26 cellular contexts compared by ENCODE assay signal in genomic region chr10:32865170-32865569, GRCh38.
A peak's percentile ranks its signal among the peaks of the same experiment; 100 is the strongest.
DNase-seq lines count a peak whose midpoint lies in the region; ATAC-seq, FAIRE-seq and TF ChIP-seq lines count a peak whose summit lies in the region.
"Had no signal": no experiment of that assay in that cellular context is flagged by ENCODE, and none has a peak within 500 bp of the region (broad histone marks: within the 10 kb centered on the region; RNA-seq: fewer than 3 reads in every experiment).

No MANE protein-coding gene starts in this region.

- no peaks in the 10 kb centered on the region for H3K9me1 ChIP-seq in K562 (ENCODE audit: control insufficient read depth, insufficient read depth, low read length)

- H3K27ac ChIP-seq in HEK293 (ENCODE audit: extremely low read depth, low read depth, low read length) (no peak overlapping the region), K562 (ENCODE audit: extremely low read depth, low read depth, low read length) (no peak overlapping the region)
- H3K27ac ChIP-seq: BLaER1 had no signal

- H3K9me3 ChIP-seq in HEK293 (ENCODE audit: control insufficient read depth, insufficient read depth, low read depth, low read length) (no peaks in the 10 kb centered on the region), K562 (replicated peaks; ENCODE audit: control insufficient read depth, insufficient read depth, low read depth, low read length) (no peaks in the 10 kb centered on the region)
- H3K9me3 ChIP-seq: BE2C, BLaER1 had no signal

- TF ChIP-seq POLR2A in K562 (conservative IDR thresholded peaks at IDR 0.05), result no peak

- H4K20me1 ChIP-seq in K562 (replicated peaks; ENCODE audit: control insufficient read depth, insufficient read depth, low read length), result no peaks in the 10 kb centered on the region
- H4K20me1 ChIP-seq: BLaER1 had no signal

- no peak for TF ChIP-seq CTCF in HEK293 (tag by site-specific recombination; IDR thresholded peaks at IDR 0.05)
- TF ChIP-seq CTCF in K562 (IDR thresholded peaks at IDR 0.05 in 2 of 3, conservative IDR thresholded peaks at IDR 0.05 in 1 of 3; ENCODE audit: insufficient read depth in 2 of 3, low read depth in 1 of 3, low read length in 3 of 3), result no peak

- DNase-seq in RKO (ENCODE audit: low spot score) (peak; percentile 53), K562 (ENCODE audit: extremely low read depth in 1 of 4, low spot score in 3 of 4) (no peak), NCI-H1694 (lab: John Stamatoyannopoulos, UW) (no peak), NCI-H2171 (lab: John Stamatoyannopoulos, UW) (no peak), putamen (ENCODE audit: low spot score) (no peak), NCI-H510A (lab: John Stamatoyannopoulos, UW) (no peak)
- DNase-seq: 8988T; ACHN; BE2C; C1 segment of cervical spinal cord; CD4-positive, alpha-beta memory T cell; CD4-positive, CD25-positive, alpha-beta regulatory T cell; CD8-positive, alpha-beta memory T cell; COR-L47; DMS 273 treated with DMSO at 0.1 percent for 48 hours; DMS153; DMS53; DMS79; DND-41; EL; GDM1 had no signal

- no peak overlapping the region for H2AFZ ChIP-seq in K562 (ENCODE audit: low read depth, low read length)

- in situ Hi-C loops in K562 (cut with MboI), result no loop called here

- no peak overlapping the region for H3K4me2 ChIP-seq in K562 (ENCODE audit: insufficient read depth, low read length)
- H3K4me2 ChIP-seq: BLaER1 had no signal

- no peak for TF ChIP-seq RAD21 in K562 (CRISPR knock-in tag; conservative IDR thresholded peaks at IDR 0.05 in 1 of 2, IDR thresholded peaks at IDR 0.05 in 1 of 2)

- H3K27me3 ChIP-seq in K562 (ENCODE audit: control insufficient read depth in 2 of 2, insufficient read depth in 2 of 2, low read length in 2 of 2), result 0 out of 5 replicates have a peak, but pooled peaks cover 0 to 2% of the 10 kb centered on the region in 2 experiments
- H3K27me3 ChIP-seq: BE2C, BLaER1 had no signal

- H3K4me1 ChIP-seq in HEK293 (ENCODE audit: control insufficient read depth, insufficient read depth, low read length) (no peaks in the 10 kb centered on the region), K562 (replicated peaks in 1 of 2; ENCODE audit: control insufficient read depth in 2 of 2, insufficient read depth in 2 of 2, low read length in 2 of 2) (no peaks in the 10 kb centered on the region)
- H3K4me1 ChIP-seq: BE2C, BLaER1 had no signal

- no peak for ATAC-seq in K562
- ATAC-seq: GM12878 had no signal

- BruUV-seq in K562 (replicated peaks; lab: Mats Ljungman, UMichigan), result no TSS peak

- no peaks in the 10 kb centered on the region for H3K79me2 ChIP-seq in K562 (ENCODE audit: control insufficient read depth, insufficient read depth, low read length)

- no peak for FAIRE-seq in K562 (lab: Jason Lieb, UNC)
- FAIRE-seq: GM12878, GM12892, GM18507 had no signal

- no peak for TF ChIP-seq EP300 in K562 (IDR thresholded peaks at IDR 0.05; ENCODE audit: low read length)

- WGBS in K562 (ENCODE audit: insufficient coverage, low coverage, missing lambda C conversion rate), result 0% methylated on average over 1 of the region's 1 CpG

- H3K9ac ChIP-seq in K562 (ENCODE audit: insufficient read depth in 1 of 2, low read depth in 2 of 2, low read length in 2 of 2), result no peak overlapping the region
- H3K9ac ChIP-seq: BLaER1 had no signal

- CTCF ChIA-PET in HEK293 (lab: Yijun Ruan, JAX), result no interaction called here
- CTCF ChIA-PET in K562 (lab: Yijun Ruan, JAX; ENCODE audit: low intra/inter-chr PET ratio), result no interaction called here

- H3K36me3 ChIP-seq in HEK293 (ENCODE audit: control insufficient read depth in 2 of 2, insufficient read depth in 1 of 2, low read length in 2 of 2) (no peaks in the 10 kb centered on the region), K562 (ENCODE audit: control insufficient read depth, insufficient read depth, low read length) (no peaks in the 10 kb centered on the region)
- H3K36me3 ChIP-seq: BE2C, BLaER1 had no signal

- POLR2A ChIA-PET in HEK293 (lab: Yijun Ruan, JAX) (no interaction called here), K562 (lab: Yijun Ruan, JAX) (interaction anchor here (0.6 to 0.9 kb wide), 2 partner anchors 19 to 38 kb away, joined by 3 read pairs; no protein-coding TSS in a partner anchor)

- H3K4me3 ChIP-seq in HEK293 (ENCODE audit: low read depth, low read length) (no peak overlapping the region), K562 (no peak overlapping the region)
- H3K4me3 ChIP-seq: BLaER1, GM12878 had no signal

- intact Hi-C loops in K562 (cut with micrococcal nuclease), result no loop called here

TF ChIP-seq in HEK293, 187 proteins besides CTCF, POLR2A, EP300 and RAD21:
- TF ChIP-seq ZNF624 (tag by site-specific recombination; IDR thresholded peaks at IDR 0.05) (no peak), ZNF133 (tag by site-specific recombination; IDR thresholded peaks at IDR 0.05) (peak; percentile 43; the same call in 1 of the 2 replicates), ZXDB (tag by site-specific recombination; IDR thresholded peaks at IDR 0.05) (no peak)

TF ChIP-seq in K562, 482 proteins besides CTCF, POLR2A, EP300 and RAD21:
- TF ChIP-seq ATF3 (IDR thresholded peaks at IDR 0.05) (peak; percentile 9; the same call in 1 of the 2 replicates), ATF3 (CRISPR knock-in tag; conservative IDR thresholded peaks at IDR 0.05) (no peak), KDM1A (IDR thresholded peaks at IDR 0.05) (no peak)

Comparison
In these comparisons a context has a peak if more than half of its experiments do, and no peak if none do; other contexts are left out.
1. Of the 44 proteins assayed by ChIP-seq in both K562 and HEK293: peak only in K562: none; only in HEK293: ZNF133; in both: none; in neither: 43.